8 cellular contexts compared by ENCODE assay signal in genomic region chr6:75204222-75204958, GRCh38. TPM values are rescaled to one million over a fixed set of nuclear protein-coding genes. Genes with fewer than 3 reads are reported as not detected.
DNase-seq lines count a peak whose midpoint lies in the region; ATAC-seq and TF ChIP-seq lines count a peak whose summit lies in the region.

No MANE protein-coding gene starts in this region.

- peaks cover 6 to 10% of the 10 kb centered on the region in 2 donors for H3K4me1 ChIP-seq in esophagus (ENCODE audit: control insufficient read depth in 2 of 2, insufficient read depth in 2 of 2, low read length in 1 of 2)
- no peaks in the 10 kb centered on the region for H3K4me1 ChIP-seq in mesendoderm (ENCODE audit: control insufficient read depth, low read depth, low read length)

- H2BK15ac ChIP-seq in mesendoderm (replicated peaks; ENCODE audit: low read depth), result no peak overlapping the region

- peaks cover 0 to 15% of the 10 kb centered on the region in 2 donors for H3K27me3 ChIP-seq in esophagus (ENCODE audit: control insufficient read depth in 1 of 2, insufficient read depth in 2 of 2, low read length in 2 of 2)
- H3K27me3 ChIP-seq in mesendoderm (ENCODE audit: insufficient read depth, low read length, poor library complexity), result peaks cover 46% of the 10 kb centered on the region

- H4K5ac ChIP-seq in mesendoderm (ENCODE audit: low read length), result no peak overlapping the region

- DNase-seq in GM10248 (ENCODE audit: extremely low spot score), result peak; percentile 42
- peak; percentile 10 for DNase-seq in NCI-H187 treated with DMSO at 0.1 percent for 48 hours (lab: John Stamatoyannopoulos, UW)
- DNase-seq in WTC11 (ENCODE audit: low spot score), result peak; percentile 78
- DNase-seq in mesendoderm, result peak; percentile 85
- peak in 26 of 49 donors; percentile 6 to 63 (median 36) for DNase-seq in substantia nigra (lab: John Stamatoyannopoulos, UW)

- H3K9me3 Mint-ChIP-seq in WTC11, result no peaks in the 10 kb centered on the region

- no peak overlapping the region for H4K8ac ChIP-seq in mesendoderm (ENCODE audit: low read depth, low read length)

- H3K36me3 Mint-ChIP-seq in WTC11, result no peaks in the 10 kb centered on the region

- H2BK5ac ChIP-seq in mesendoderm (ENCODE audit: low read length), result no peak overlapping the region

- WGBS in esophagus, 2 donors, result 2 to 3% methylated on average over 35 of the region's 35 CpGs
- no CpG with 5 or more reads among the region's 35 CpGs for WGBS in mesendoderm (ENCODE audit: extremely low coverage, insufficient coverage, low lambda C conversion rate)

- H3K27ac ChIP-seq in 22Rv1, result no peak overlapping the region
- H3K27ac ChIP-seq in esophagus (ENCODE audit: low read depth in 2 of 2, low read length in 1 of 2), result peak overlapping the region; percentile 82 to 87
- no peak overlapping the region for H3K27ac ChIP-seq in mesendoderm (ENCODE audit: low read depth, low read length)
- H3K27ac ChIP-seq in substantia nigra (ENCODE audit: low read depth, low read length, poor library complexity, severe bottlenecking), result no peak overlapping the region

- H3K27me3 Mint-ChIP-seq in WTC11 (ENCODE audit: low read depth), result peaks cover 90% of the 10 kb centered on the region

- no peak overlapping the region for H3K56ac ChIP-seq in mesendoderm (ENCODE audit: low read length)

- ATAC-seq in WTC11 (peak; percentile 2; the same call in 1 of the 2 replicates), HG03457 (IDR thresholded peaks at IDR 0.05; ENCODE audit: unreplicated experiment) (no peak)

- no peak overlapping the region for H2AK5ac ChIP-seq in mesendoderm (ENCODE audit: low read length)

- no peaks in the 10 kb centered on the region for H3K79me1 ChIP-seq in mesendoderm (ENCODE audit: low read length)

- H3K79me2 ChIP-seq in mesendoderm (ENCODE audit: control insufficient read depth, insufficient read depth, low read length), result no peaks in the 10 kb centered on the region

- no peak overlapping the region for H3K4ac ChIP-seq in mesendoderm (ENCODE audit: low read depth, low read length)

- POLR2A ChIA-PET in GM10248 (lab: Yijun Ruan, JAX) (no interaction called here), WTC11 (lab: Charles Lee) (interaction anchor here (0.9 kb wide), 1 partner anchor 419 kb away, joined by 3 read pairs; no protein-coding TSS in a partner anchor)

- H3K18ac ChIP-seq in mesendoderm (ENCODE audit: low read length), result no peak overlapping the region

- TF ChIP-seq CTCF in 22Rv1 (IDR thresholded peaks at IDR 0.05) (peak; percentile 82), GM10248 (IDR thresholded peaks at IDR 0.05; ENCODE audit: control extremely low read depth, extremely low read depth, low read depth, missing control alignments) (peak; percentile 66), WTC11 (IDR thresholded peaks at IDR 0.05) (peak; percentile 57)

- no peak overlapping the region for H3K9ac ChIP-seq in mesendoderm (ENCODE audit: low read length)

- no peak overlapping the region for H3K27ac Mint-ChIP-seq in WTC11

- H3K23ac ChIP-seq in mesendoderm (ENCODE audit: low read length), result no peak overlapping the region

- H3K4me1 Mint-ChIP-seq in WTC11, result peaks cover 51% of the 10 kb centered on the region

- H3K4me2 ChIP-seq in mesendoderm (ENCODE audit: low read length), result peak overlapping the region; percentile 71

- no peaks in the 10 kb centered on the region for H3K36me3 ChIP-seq in esophagus (ENCODE audit: control insufficient read depth in 2 of 2, insufficient read depth in 2 of 2, low read length in 1 of 2)
- no peaks in the 10 kb centered on the region for H3K36me3 ChIP-seq in mesendoderm (ENCODE audit: control insufficient read depth, insufficient read depth, low read length)

- peak overlapping the region; percentile 61 to 64 for H3K4me3 ChIP-seq in esophagus (ENCODE audit: low read depth in 1 of 2, low read length in 2 of 2)
- no peak overlapping the region for H3K4me3 ChIP-seq in mesendoderm (ENCODE audit: low read length)

- H2BK120ac ChIP-seq in mesendoderm (ENCODE audit: low read depth, low read length), result no peak overlapping the region

- H3K4me3 Mint-ChIP-seq in WTC11, result peak overlapping the region; percentile 85

- CTCF ChIA-PET in GM10248 (lab: Yijun Ruan, JAX), result interaction anchor here (0.8 to 5.1 kb wide), 17 partner anchors 10 to 1466 kb away, joined by 3 to 42 read pairs (median 4); no protein-coding TSS in a partner anchor
- CTCF ChIA-PET in WTC11 (lab: Charles Lee), result interaction anchor here (0.6 to 3.0 kb wide), 20 partner anchors 20 to 1465 kb away, joined by 3 to 18 read pairs (median 4); no protein-coding TSS in a partner anchor

- H3K9me3 ChIP-seq in esophagus (ENCODE audit: control insufficient read depth in 2 of 2, insufficient read depth in 1 of 2, low read depth in 1 of 2, low read length in 1 of 2), result no peaks in the 10 kb centered on the region

TF ChIP-seq in WTC11, 78 proteins besides CTCF, POLR2A, EP300 and RAD21:
- TF ChIP-seq TEAD4 (CRISPR knock-in tag; IDR thresholded peaks at IDR 0.05) (no peak), NR2C2 (CRISPR knock-in tag; IDR thresholded peaks at IDR 0.05) (no peak), MXD4 (CRISPR knock-in tag; IDR thresholded peaks at IDR 0.05; ENCODE audit: borderline replicate concordance) (no peak), OVOL2 (CRISPR knock-in tag; IDR thresholded peaks at IDR 0.05; ENCODE audit: borderline replicate concordance) (no peak), ELF4 (CRISPR knock-in tag; IDR thresholded peaks at IDR 0.05; ENCODE audit: low read depth) (no peak), ZNF396 (CRISPR knock-in tag; IDR thresholded peaks at IDR 0.05; ENCODE audit: borderline replicate concordance) (no peak), TP53 (CRISPR knock-in tag; IDR thresholded peaks at IDR 0.05) (no peak), ZNF317 (CRISPR knock-in tag; IDR thresholded peaks at IDR 0.05; ENCODE audit: borderline replicate concordance, low read depth) (no peak), PRRX2 (CRISPR knock-in tag; IDR thresholded peaks at IDR 0.05) (no peak), FOXJ3 (CRISPR knock-in tag; IDR thresholded peaks at IDR 0.05; ENCODE audit: borderline replicate concordance) (no peak), ZBTB21 (CRISPR knock-in tag; IDR thresholded peaks at IDR 0.05; ENCODE audit: borderline replicate concordance) (no peak), CBFB (CRISPR knock-in tag; IDR thresholded peaks at IDR 0.05; ENCODE audit: low read depth) (no peak)
- TF ChIP-seq, protein P1, sequence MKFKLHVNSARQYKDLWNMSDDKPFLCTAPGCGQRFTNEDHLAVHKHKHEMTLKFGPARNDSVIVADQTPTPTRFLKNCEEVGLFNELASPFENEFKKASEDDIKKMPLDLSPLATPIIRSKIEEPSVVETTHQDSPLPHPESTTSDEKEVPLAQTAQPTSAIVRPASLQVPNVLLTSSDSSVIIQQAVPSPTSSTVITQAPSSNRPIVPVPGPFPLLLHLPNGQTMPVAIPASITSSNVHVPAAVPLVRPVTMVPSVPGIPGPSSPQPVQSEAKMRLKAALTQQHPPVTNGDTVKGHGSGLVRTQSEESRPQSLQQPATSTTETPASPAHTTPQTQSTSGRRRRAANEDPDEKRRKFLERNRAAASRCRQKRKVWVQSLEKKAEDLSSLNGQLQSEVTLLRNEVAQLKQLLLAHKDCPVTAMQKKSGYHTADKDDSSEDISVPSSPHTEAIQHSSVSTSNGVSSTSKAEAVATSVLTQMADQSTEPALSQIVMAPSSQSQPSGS (CRISPR knock-in tag; IDR thresholded peaks at IDR 0.05; ENCODE audit: borderline replicate concordance, low read depth), result no peak
- TF ChIP-seq, protein P2, sequence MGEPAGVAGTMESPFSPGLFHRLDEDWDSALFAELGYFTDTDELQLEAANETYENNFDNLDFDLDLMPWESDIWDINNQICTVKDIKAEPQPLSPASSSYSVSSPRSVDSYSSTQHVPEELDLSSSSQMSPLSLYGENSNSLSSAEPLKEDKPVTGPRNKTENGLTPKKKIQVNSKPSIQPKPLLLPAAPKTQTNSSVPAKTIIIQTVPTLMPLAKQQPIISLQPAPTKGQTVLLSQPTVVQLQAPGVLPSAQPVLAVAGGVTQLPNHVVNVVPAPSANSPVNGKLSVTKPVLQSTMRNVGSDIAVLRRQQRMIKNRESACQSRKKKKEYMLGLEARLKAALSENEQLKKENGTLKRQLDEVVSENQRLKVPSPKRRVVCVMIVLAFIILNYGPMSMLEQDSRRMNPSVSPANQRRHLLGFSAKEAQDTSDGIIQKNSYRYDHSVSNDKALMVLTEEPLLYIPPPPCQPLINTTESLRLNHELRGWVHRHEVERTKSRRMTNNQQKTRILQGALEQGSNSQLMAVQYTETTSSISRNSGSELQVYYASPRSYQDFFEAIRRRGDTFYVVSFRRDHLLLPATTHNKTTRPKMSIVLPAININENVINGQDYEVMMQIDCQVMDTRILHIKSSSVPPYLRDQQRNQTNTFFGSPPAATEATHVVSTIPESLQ (CRISPR knock-in tag; IDR thresholded peaks at IDR 0.05), result no peak

RNA-seq across cellular contexts. Expression of gene COL12A1, which starts 1.5 kb away (rescaled TPM):
- total RNA-seq in WTC11 (2021), result 1.1 to 1.4 TPM (median 1.2 TPM) in 3 replicates
- 10 to 100 TPM in 1 of 2 donors, 1 to 10 TPM in 1; 9.5 to 18.2 TPM for polyA plus RNA-seq in esophagus
- polyA plus RNA-seq in mesendoderm (2013, experiment 1 of 2), result 0.74 TPM
- polyA plus RNA-seq in mesendoderm (2013, experiment 2 of 2), result 0.64 TPM

RNA-seq across cellular contexts. Expression of gene COX7A2, which starts 39.2 kb away (rescaled TPM):
- 465 to 500 TPM (median 472 TPM) in 3 replicates for total RNA-seq in WTC11 (2021)
- 100 to 1,000 TPM; 393 to 531 TPM for polyA plus RNA-seq in esophagus
- 938 TPM for polyA plus RNA-seq in mesendoderm (2013, experiment 1 of 2)
- 911 TPM for polyA plus RNA-seq in mesendoderm (2013, experiment 2 of 2)

Comparison
In these comparisons a context has a peak if more than half of its experiments do, and no peak if none do; other contexts are left out.
1. H3K27ac ChIP-seq: peak in esophagus (2 of 2); none in 22Rv1 (single experiment), mesendoderm (single experiment) and substantia nigra (single experiment).
2. DNase-seq: peak in every context shown above with its lines; median percentile 85 in mesendoderm; 78 in WTC11; 42 in GM10248; 36 in substantia nigra; 10 in NCI-H187 treated with DMSO at 0.1 percent for 48 hours.
3. Peak in every context shown above with its lines, with median percentiles within 50 percentile points of each other: CTCF ChIP-seq.